Comparison of ENCODE assay signal across 11 cellular contexts in the genomic region with DNA sequence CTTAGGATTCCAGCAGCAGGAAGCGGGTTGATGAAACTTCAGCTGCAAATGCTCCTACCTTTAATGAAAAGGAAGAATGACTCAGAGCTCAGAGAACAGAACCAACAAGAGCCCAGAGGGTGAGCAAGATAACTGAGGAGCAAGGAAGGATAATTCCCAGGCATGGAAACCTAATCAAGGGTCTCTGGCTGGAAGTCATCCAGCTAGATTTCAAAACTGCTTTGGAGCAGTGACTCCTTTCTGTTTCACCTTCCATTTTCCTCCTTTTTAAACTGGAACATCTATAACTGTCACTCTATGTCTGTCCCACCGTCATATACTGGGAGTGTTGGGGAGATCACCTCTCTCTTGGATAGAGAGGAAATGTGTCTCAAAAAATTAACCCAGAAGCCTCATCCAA.
"Had no signal": no experiment of that assay in that cellular context is flagged by ENCODE, and none has a peak within 500 bp of the region (broad histone marks: within the 10 kb centered on the region; RNA-seq: fewer than 3 reads in every experiment).

No MANE protein-coding gene starts in this region.

- H3K4me1 ChIP-seq: HAP-1 had no signal

- H3K9me3 ChIP-seq: HAP-1 had no signal

- DNase-seq: GM23248, GOT3, H7, H9, HCEC 1CT, HFFc6 had no signal

- H3K4me3 Mint-ChIP-seq: GM23338, H9, HFFc6 had no signal

- H3K9ac ChIP-seq: GM23248 had no signal

- H3K4me3 ChIP-seq: GM23248, GM23338, HAP-1 had no signal

- H3K27ac ChIP-seq: GM23248 had no signal

- ATAC-seq: GM23338, HCT116 had no signal

- H3K4me2 ChIP-seq: GM23338 had no signal

- H3K27ac Mint-ChIP-seq: GM23338, H9, HFFc6 had no signal

- H3K36me3 ChIP-seq: HAP-1 had no signal

- H2AFZ ChIP-seq: GM23248, GM23338 had no signal

- FAIRE-seq: H1, H54 had no signal
